26 cellular contexts compared by ENCODE assay signal in the genomic region with DNA sequence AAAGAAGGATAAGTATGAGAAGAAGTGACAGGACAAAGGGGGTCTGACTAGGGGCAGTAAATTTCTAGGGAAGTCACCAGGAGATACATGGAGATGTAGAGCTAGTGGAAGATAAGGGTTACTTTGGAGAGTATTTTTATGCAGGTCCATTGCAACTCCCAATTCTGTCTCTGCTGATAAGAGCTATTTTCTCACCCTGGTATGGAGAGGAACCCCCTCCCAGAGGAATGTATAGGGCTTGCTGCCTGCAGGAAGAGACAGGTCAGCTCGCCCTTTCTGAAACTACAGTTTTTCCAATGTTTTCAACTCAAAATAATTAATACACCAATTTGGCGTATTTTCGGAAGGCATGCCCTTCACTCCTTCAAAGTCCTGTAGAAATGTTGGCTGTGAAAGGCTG. TPM values are rescaled to one million over a fixed set of nuclear protein-coding genes. Genes with fewer than 3 reads are reported as not detected.
"Had no signal": no experiment of that assay in that cellular context is flagged by ENCODE, and none has a peak within 500 bp of the region (broad histone marks: within the 10 kb centered on the region; RNA-seq: fewer than 3 reads in every experiment).

No MANE protein-coding gene starts in this region.

- H3K36me3 ChIP-seq: SJSA1 had no signal

- H3K4me3 Mint-ChIP-seq: activated B cell treated with CpG ODN at 0.5 μM for 24 hours; activated CD4-positive, alpha-beta memory T cell treated with anti-CD3 and anti-CD28 coated beads for 36 hours; activated CD4-positive, alpha-beta T cell treated with anti-CD3 and anti-CD28 coated beads, Interleukin-2, amount 10 ng/mL, durations not matched to agents 7 days and 5 days; activated naive CD4-positive, alpha-beta T cell treated with anti-CD3 and anti-CD28 coated beads for 36 hours; activated naive CD8-positive, alpha-beta T cell; activated T-helper 17 cell treated with anti-CD3 and anti-CD28 coated beads, Interleukin-2, amount 50 U/mL, for 72 hours; IgD-negative memory B cell; T-helper 17 cell had no signal

- DNase-seq: activated CD4-positive, alpha-beta memory T cell treated with anti-CD3 and anti-CD28 coated beads for 36 hours; activated CD4-positive, alpha-beta T cell treated with anti-CD3 and anti-CD28 coated beads, Interleukin-2, amount 10 ng/mL, durations not matched to agents 7 days and 5 days; activated CD8-positive, alpha-beta memory T cell treated with anti-CD3 and anti-CD28 coated beads for 24 hours; activated gamma-delta T cell; activated naive CD4-positive, alpha-beta T cell treated with anti-CD3 and anti-CD28 coated beads for 36 hours; activated T-cell treated with anti-CD3 and anti-CD28 coated beads, Interleukin-2, amount 50 U/mL, for 48 hours; amygdala; central memory CD4-positive, alpha-beta T cell; NCI-H1092 treated with DMSO at 0.1 percent for 48 hours; NCI-H1417 treated with DMSO at 0.1 percent for 48 hours; NCI-H1694; NCI-H2029; NCI-H345; NCI-H510A; NCI-H526 treated with DMSO at 0.1 percent for 48 hours; NCI-H82; RPMI8226; SHP77; T-helper 17 cell; T-helper 9 cell had no signal

- H3K36me3 Mint-ChIP-seq: activated CD4-positive, alpha-beta memory T cell treated with anti-CD3 and anti-CD28 coated beads for 36 hours; activated naive CD8-positive, alpha-beta T cell; IgD-negative memory B cell had no signal

- H3K9me3 ChIP-seq: SJSA1 had no signal

- H3K9ac ChIP-seq: KMS-11 had no signal

- H3K27ac ChIP-seq: KMS-11, SJSA1 had no signal

- ATAC-seq: activated T-helper 17 cell treated with anti-CD3 and anti-CD28 coated beads, Interleukin-2, amount 50 U/mL, for 72 hours; T-helper 17 cell had no signal

- H3K27ac Mint-ChIP-seq: activated B cell treated with CpG ODN at 0.5 μM for 24 hours; activated CD4-positive, alpha-beta memory T cell treated with anti-CD3 and anti-CD28 coated beads for 36 hours; activated CD4-positive, alpha-beta T cell treated with anti-CD3 and anti-CD28 coated beads, Interleukin-2, amount 10 ng/mL, durations not matched to agents 7 days and 5 days; activated naive CD4-positive, alpha-beta T cell treated with anti-CD3 and anti-CD28 coated beads for 36 hours; activated naive CD8-positive, alpha-beta T cell; activated T-helper 17 cell treated with anti-CD3 and anti-CD28 coated beads, Interleukin-2, amount 50 U/mL, for 72 hours; IgD-negative memory B cell; T-helper 17 cell had no signal

- H3K4me2 ChIP-seq: KMS-11 had no signal

- H3K4me3 ChIP-seq: SJSA1 had no signal

- H3K4me1 Mint-ChIP-seq: activated CD4-positive, alpha-beta T cell treated with anti-CD3 and anti-CD28 coated beads, Interleukin-2, amount 10 ng/mL, durations not matched to agents 7 days and 5 days; activated T-helper 17 cell treated with anti-CD3 and anti-CD28 coated beads, Interleukin-2, amount 50 U/mL, for 72 hours had no signal

- H3K4me1 ChIP-seq: SJSA1 had no signal

- H3K9me3 Mint-ChIP-seq: activated B cell treated with CpG ODN at 0.5 μM for 24 hours; activated CD4-positive, alpha-beta memory T cell treated with anti-CD3 and anti-CD28 coated beads for 36 hours; activated CD4-positive, alpha-beta T cell treated with anti-CD3 and anti-CD28 coated beads, Interleukin-2, amount 10 ng/mL, durations not matched to agents 7 days and 5 days; activated naive CD4-positive, alpha-beta T cell treated with anti-CD3 and anti-CD28 coated beads for 36 hours; activated T-helper 17 cell treated with anti-CD3 and anti-CD28 coated beads, Interleukin-2, amount 50 U/mL, for 72 hours; IgD-negative memory B cell had no signal

RNA-seq across cellular contexts. Expression of gene CORO2B, which starts 11.4 kb away (rescaled TPM):
- total RNA-seq: activated CD4-positive, alpha-beta T cell treated with anti-CD3 and anti-CD28 coated beads, Interleukin-2, amount 10 ng/mL, durations not matched to agents 7 days and 5 days; activated naive CD4-positive, alpha-beta T cell treated with anti-CD3 and anti-CD28 coated beads for 36 hours; SJSA1; T-helper 17 cell had no signal
